ENCODE assay signal across 9 cellular contexts in genomic region chr17:55607736-55608341, GRCh38.
A peak's percentile ranks its signal among the peaks of the same experiment; 100 is the strongest.
DNase-seq lines count a peak whose midpoint lies in the region; ATAC-seq and TF ChIP-seq lines count a peak whose summit lies in the region.
"Had no signal": no experiment of that assay in that cellular context is flagged by ENCODE, and none has a peak within 500 bp of the region (broad histone marks: within the 10 kb centered on the region; RNA-seq: fewer than 3 reads in every experiment).

No MANE protein-coding gene starts in this region.

- peaks cover 34% of the 10 kb centered on the region for H3K4me1 ChIP-seq in SJCRH30
- peaks cover 21% of the 10 kb centered on the region for H3K4me1 ChIP-seq in skeletal muscle satellite cell (ENCODE audit: control insufficient read depth, insufficient read depth, low read length)

- no peak overlapping the region for H3K9ac ChIP-seq in skeletal muscle satellite cell (ENCODE audit: low read depth, low read length)

- H3K4me3 ChIP-seq in HFF-Myc (replicated peaks; ENCODE audit: low read depth, low read length) (no peak overlapping the region), SJCRH30 (no peak overlapping the region), skeletal muscle satellite cell (ENCODE audit: low read length) (no peak overlapping the region)

- intact Hi-C loops in left cardiac atrium (cut with DNase I), result no loop called here

- H3K27me3 ChIP-seq in SJCRH30 (no peaks in the 10 kb centered on the region), skeletal muscle satellite cell (ENCODE audit: control insufficient read depth, insufficient read depth, low read length) (no peaks in the 10 kb centered on the region)

- no peak for TF ChIP-seq CTCF in HFF-Myc (IDR thresholded peaks at IDR 0.05; ENCODE audit: low read depth, low read length, missing control alignments)

- no peak overlapping the region for H3K27ac ChIP-seq in SJCRH30
- H3K27ac ChIP-seq in substantia nigra (ENCODE audit: low read depth, low read length, poor library complexity, severe bottlenecking), result no peak overlapping the region

- H3K36me3 ChIP-seq in SJCRH30, result no peaks in the 10 kb centered on the region
- H3K36me3 ChIP-seq in skeletal muscle satellite cell (ENCODE audit: insufficient read depth, low read length), result no peaks in the 10 kb centered on the region

- ATAC-seq in left cardiac atrium (peak; percentile 23 to 62), HG03108 (IDR thresholded peaks at IDR 0.05; ENCODE audit: unreplicated experiment) (no peak)
- ATAC-seq: Panc1 had no signal

- peak overlapping the region; percentile 43 for H3K4me2 ChIP-seq in skeletal muscle satellite cell (ENCODE audit: low read length)

- H3K9me3 ChIP-seq in SJCRH30 (replicated peaks), result no peaks in the 10 kb centered on the region
- no peaks in the 10 kb centered on the region for H3K9me3 ChIP-seq in skeletal muscle satellite cell (replicated peaks; ENCODE audit: low read length)

- DNase-seq in HFF-Myc (ENCODE audit: extremely low read depth, low read depth) (peak; percentile 66), SJCRH30 (peak; percentile 47 to 71), left cardiac atrium (peak; percentile 82), dermis blood vessel endothelial cell (no peak), iPS-NIHi11 (ENCODE audit: low spot score) (no peak), substantia nigra (lab: John Stamatoyannopoulos, UW) (no peak)

Comparison
In these comparisons a context has a peak if more than half of its experiments do, and no peak if none do; other contexts are left out.
1. DNase-seq: peak in HFF-Myc (single experiment), SJCRH30 (2 of 2) and left cardiac atrium (single experiment); none in dermis blood vessel endothelial cell (single experiment), iPS-NIHi11 (single experiment) and substantia nigra (0 of 49).